In genomic region chr20:58014628-58015315, GRCh38 we compare ENCODE assay signal across 16 cellular contexts.
DNase-seq lines count a peak whose midpoint lies in the region; ATAC-seq and TF ChIP-seq lines count a peak whose summit lies in the region.
"Had no signal": no experiment of that assay in that cellular context is flagged by ENCODE, and none has a peak within 500 bp of the region (broad histone marks: within the 10 kb centered on the region; RNA-seq: fewer than 3 reads in every experiment).

No MANE protein-coding gene starts in this region.

- H3K27ac ChIP-seq in BLaER1 (no peak overlapping the region), DND-41 (ENCODE audit: low read length) (no peak overlapping the region), RWPE2 (ENCODE audit: poor library complexity, severe bottlenecking) (peak overlapping the region; percentile 88)
- H3K27ac ChIP-seq: coronary artery, right lobe of liver, WERI-Rb-1 had no signal

- peak overlapping the region; percentile 64 for H3K4me2 ChIP-seq in BLaER1
- H3K4me2 ChIP-seq in DND-41 (ENCODE audit: insufficient read depth, low read length) = no peak overlapping the region

- no peak overlapping the region for H3K4me3 ChIP-seq in BLaER1
- H3K4me3 ChIP-seq in DND-41 (ENCODE audit: low read depth in 1 of 2, low read length in 2 of 2) = no peak overlapping the region
- no peak overlapping the region for H3K4me3 ChIP-seq in RWPE2 (ENCODE audit: severe bottlenecking)
- no peak overlapping the region for H3K4me3 ChIP-seq in epithelial cell of proximal tubule (ENCODE audit: low read depth, low read length)
- H3K4me3 ChIP-seq: coronary artery, right lobe of liver had no signal

- DNase-seq in DND-41 = peak; percentile 26
- peak; percentile 73 for DNase-seq in RWPE2 (ENCODE audit: low spot score)
- peak; percentile 59 for DNase-seq in epithelial cell of proximal tubule (ENCODE audit: low read depth)
- DNase-seq in HK-2 (ENCODE audit: unreplicated experiment) = no peak
- DNase-seq in NCI-H2081 (lab: John Stamatoyannopoulos, UW) = no peak
- no peak for DNase-seq in SHP77 treated with DMSO at 0.1 percent for 48 hours (lab: John Stamatoyannopoulos, UW)
- no peak for DNase-seq in SW 1271 (lab: John Stamatoyannopoulos, UW)
- DNase-seq: activated gamma-delta T cell treated with Interleukin-2 at 50 U/mL for 16 hours, kidney, natural killer cell, NCI-H1092, NCI-H345, WERI-Rb-1 had no signal

- no peaks in the 10 kb centered on the region for H3K9me3 ChIP-seq in BLaER1
- no peaks in the 10 kb centered on the region for H3K9me3 ChIP-seq in DND-41 (ENCODE audit: insufficient read depth, low read length, severe bottlenecking)
- no peaks in the 10 kb centered on the region for H3K9me3 ChIP-seq in RWPE2 (ENCODE audit: severe bottlenecking)
- H3K9me3 ChIP-seq: right lobe of liver had no signal

- H3K9ac ChIP-seq in BLaER1 = no peak overlapping the region
- no peak overlapping the region for H3K9ac ChIP-seq in DND-41 (ENCODE audit: low read depth, low read length)

- ATAC-seq in DND-41 (ENCODE audit: insufficient read depth, low read depth) (peak; percentile 92), RWPE2 (ENCODE audit: low read depth) (peak; percentile 82)
- ATAC-seq: natural killer cell, right lobe of liver had no signal

- H4K20me1 ChIP-seq in BLaER1 (no peaks in the 10 kb centered on the region), DND-41 (ENCODE audit: insufficient read depth, low read length) (peaks cover 12% of the 10 kb centered on the region; the same call in 1 of the 2 replicates)

- H3K27me3 ChIP-seq in BLaER1 (no peaks in the 10 kb centered on the region), DND-41 (ENCODE audit: insufficient read depth, low read length, poor library complexity) (peaks cover 17% of the 10 kb centered on the region), RWPE2 (ENCODE audit: insufficient read depth, poor library complexity, severe bottlenecking) (no peaks in the 10 kb centered on the region)
- H3K27me3 ChIP-seq: right lobe of liver had no signal

- TF ChIP-seq CTCF in DND-41 (IDR thresholded peaks at IDR 0.05; ENCODE audit: borderline replicate concordance, extremely low read depth, low read length, poor library complexity, severe bottlenecking) (no peak), RWPE2 (IDR thresholded peaks at IDR 0.05; ENCODE audit: poor library complexity, severe bottlenecking) (no peak), epithelial cell of proximal tubule (conservative IDR thresholded peaks at IDR 0.05; ENCODE audit: low read depth, low read length) (no peak)

- H3K36me3 ChIP-seq in BLaER1 = no peaks in the 10 kb centered on the region
- no peaks in the 10 kb centered on the region for H3K36me3 ChIP-seq in DND-41 (ENCODE audit: insufficient read depth, low read length)
- H3K36me3 ChIP-seq in RWPE2 (ENCODE audit: low read depth) = no peaks in the 10 kb centered on the region
- H3K36me3 ChIP-seq: right lobe of liver, WERI-Rb-1 had no signal

- H3K79me2 ChIP-seq in DND-41 (ENCODE audit: insufficient read depth, low read length) = no peaks in the 10 kb centered on the region

- no peak overlapping the region for H2AFZ ChIP-seq in DND-41 (ENCODE audit: low read depth, low read length)

- H3K4me1 ChIP-seq in BLaER1 (peaks cover 48% of the 10 kb centered on the region), DND-41 (ENCODE audit: insufficient read depth, low read length) (no peaks in the 10 kb centered on the region), RWPE2 (ENCODE audit: insufficient read depth, poor library complexity, severe bottlenecking) (peaks cover 45% of the 10 kb centered on the region)
- H3K4me1 ChIP-seq: right lobe of liver had no signal

Comparison
In these comparisons a context has a peak if more than half of its experiments do, and no peak if none do; other contexts are left out.
1. DNase-seq: peak in DND-41 (single experiment), RWPE2 (single experiment) and epithelial cell of proximal tubule (single experiment); none in HK-2 (single experiment), NCI-H2081 (0 of 2), SHP77 treated with DMSO at 0.1 percent for 48 hours (single experiment) and SW 1271 (0 of 2).